8 cellular contexts compared by ENCODE assay signal in the genomic region with DNA sequence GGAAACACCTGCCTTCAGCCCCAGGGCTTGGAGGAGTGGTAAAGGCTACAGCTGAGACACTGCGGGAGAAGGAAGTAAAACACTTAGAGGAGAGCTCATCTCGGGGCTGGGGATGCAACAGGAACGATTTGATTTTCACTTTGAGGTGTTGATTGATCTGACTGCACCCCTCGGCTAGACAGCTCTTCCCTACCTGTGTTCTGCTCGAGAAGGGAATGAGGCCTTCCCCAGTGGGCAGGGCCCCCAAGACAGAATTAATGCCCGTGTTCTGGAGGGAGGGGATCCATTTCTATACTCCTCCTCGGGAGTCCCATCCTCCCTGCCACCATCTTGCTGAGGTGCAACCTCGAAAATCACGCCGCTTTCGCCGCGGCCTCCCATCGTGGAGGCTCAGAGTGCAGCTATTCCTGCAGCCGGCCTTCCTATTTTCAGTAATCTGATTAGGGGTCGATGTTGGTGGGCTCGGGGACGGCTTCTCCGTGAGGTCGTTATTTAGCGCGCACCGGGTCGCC. TPM values are rescaled to one million over a fixed set of nuclear protein-coding genes. Genes with fewer than 3 reads are reported as not detected.
DNase-seq lines count a peak whose midpoint lies in the region; ATAC-seq and TF ChIP-seq lines count a peak whose summit lies in the region.

No MANE protein-coding gene starts in this region.

- H3K4me1 ChIP-seq in esophagus muscularis mucosa (peaks cover 41 to 80% (median 69%) of the 10 kb centered on the region in 4 donors), parathyroid adenoma (peaks cover 3% of the 10 kb centered on the region)

- 12% methylated on average over 15 of the region's 24 CpGs for WGBS in esophagus muscularis mucosa

- ATAC-seq in GM21390 (IDR thresholded peaks at IDR 0.05; ENCODE audit: unreplicated experiment): no peak

- DNase-seq in GM12864 (ENCODE audit: low read depth): no peak
- DNase-seq in RPMI8226: peak; percentile 72
- no peak for DNase-seq in esophagus muscularis mucosa (ENCODE audit: extremely low spot score)
- DNase-seq in putamen (ENCODE audit: low spot score): no peak
- no peak for DNase-seq in DMS153 (lab: John Stamatoyannopoulos, UW)
- no peak for DNase-seq in effector CD8-positive, alpha-beta T cell (lab: John Stamatoyannopoulos, UW)

- peak overlapping the region; percentile 82 for H3K4me2 ChIP-seq in parathyroid adenoma (ENCODE audit: low read length)

- no peak for TF ChIP-seq CTCF in GM12864 (IDR thresholded peaks at IDR 0.05; ENCODE audit: low read depth, low read length, missing control alignments)
- no peak for TF ChIP-seq CTCF in esophagus muscularis mucosa (IDR thresholded peaks at IDR 0.05)
- TF ChIP-seq CTCF in parathyroid adenoma (IDR thresholded peaks at IDR 0.05): no peak

- H3K27ac ChIP-seq in esophagus muscularis mucosa (replicated peaks in 1 of 4) (peak overlapping the region; percentile 91 to 95 (median 94)), parathyroid adenoma (peak overlapping the region; percentile 78)

- H3K9ac ChIP-seq in parathyroid adenoma: no peak overlapping the region

- H3K4me3 ChIP-seq in GM12864 (ENCODE audit: low read depth, low read length): peak overlapping the region; percentile 46
- peak overlapping the region; percentile 73 to 87 (median 78) for H3K4me3 ChIP-seq in esophagus muscularis mucosa
- H3K4me3 ChIP-seq in parathyroid adenoma (ENCODE audit: low read depth, low read length): peak overlapping the region; percentile 60

- no peak for TF ChIP-seq POLR2A in esophagus muscularis mucosa (IDR thresholded peaks at IDR 0.05; ENCODE audit: low read depth)

- peaks cover 0 to 9% (median 0%) of the 10 kb centered on the region in 4 donors for H3K36me3 ChIP-seq in esophagus muscularis mucosa
- H3K36me3 ChIP-seq in parathyroid adenoma (ENCODE audit: control insufficient read depth, insufficient read depth, low read length): no peaks in the 10 kb centered on the region

- H3K9me3 ChIP-seq in esophagus muscularis mucosa (no peaks in the 10 kb centered on the region), parathyroid adenoma (ENCODE audit: control insufficient read depth, low read length) (no peaks in the 10 kb centered on the region)

- peaks cover 8% of the 10 kb centered on the region for H3K79me2 ChIP-seq in parathyroid adenoma

- TF ChIP-seq EP300 in esophagus muscularis mucosa (IDR thresholded peaks at IDR 0.05): no peak

- intact Hi-C loops in esophagus muscularis mucosa (cut with DNase I): loop anchor here (5.0 to 10.0 kb wide), 3 partner anchors 72 to 284 kb away; no protein-coding TSS in a partner anchor

- H3K27me3 ChIP-seq in esophagus muscularis mucosa (no peaks in the 10 kb centered on the region), parathyroid adenoma (ENCODE audit: control insufficient read depth, insufficient read depth, low read length) (no peaks in the 10 kb centered on the region)

- H2AFZ ChIP-seq in parathyroid adenoma: peak overlapping the region; percentile 86

RNA-seq across cellular contexts. Expression of a gene that starts 2.4 kb away (rescaled TPM):
- total RNA-seq in esophagus muscularis mucosa: 100 to 1,000 TPM; 177 to 395 (median 260) TPM
